Comparison of ENCODE assay signal across 11 cellular contexts in genomic region chr18:80023173-80023572, GRCh38. TPM values are rescaled to one million over a fixed set of nuclear protein-coding genes. Genes with fewer than 3 reads are reported as not detected.
DNase-seq lines count a peak whose midpoint lies in the region; ATAC-seq and TF ChIP-seq lines count a peak whose summit lies in the region.
"Had no signal": no experiment of that assay in that cellular context is flagged by ENCODE, and none has a peak within 500 bp of the region (broad histone marks: within the 10 kb centered on the region; RNA-seq: fewer than 3 reads in every experiment).

No MANE protein-coding gene starts in this region.

- H3K36me3 Mint-ChIP-seq in activated CD8-positive, alpha-beta memory T cell treated with anti-CD3 and anti-CD28 coated beads, Interleukin-2, amount 10 ng/mL, durations not matched to agents 7 days and 5 days, result peaks cover 10% of the 10 kb centered on the region

- H3K36me3 ChIP-seq in BE2C, result no peaks in the 10 kb centered on the region
- H3K36me3 ChIP-seq in Panc1 (ENCODE audit: control insufficient read depth, insufficient read depth, low read length), result no peaks in the 10 kb centered on the region
- H3K36me3 ChIP-seq in colonic mucosa, result no peaks in the 10 kb centered on the region

- no peak for ATAC-seq in Panc1
- no peak for ATAC-seq in activated CD8-positive, alpha-beta memory T cell treated with anti-CD3 and anti-CD28 coated beads, Interleukin-2, amount 10 ng/mL, durations not matched to agents 7 days and 5 days
- ATAC-seq: natural killer cell had no signal

- no peak overlapping the region for H3K27ac Mint-ChIP-seq in activated CD8-positive, alpha-beta memory T cell treated with anti-CD3 and anti-CD28 coated beads, Interleukin-2, amount 10 ng/mL, durations not matched to agents 7 days and 5 days
- H3K27ac Mint-ChIP-seq: natural killer cell had no signal

- no peak overlapping the region for H3K9ac ChIP-seq in colonic mucosa (ENCODE audit: low read depth in 2 of 2, low read length in 2 of 2)

- in situ Hi-C loops in Panc1 (cut with HindIII; ENCODE audit: low pct_unique_long_range_greater_than_20kb, low sequenced_read_pairs), result no loop called here

- H3K4me3 Mint-ChIP-seq in activated CD8-positive, alpha-beta memory T cell treated with anti-CD3 and anti-CD28 coated beads, Interleukin-2, amount 10 ng/mL, durations not matched to agents 7 days and 5 days, result no peak overlapping the region
- H3K4me3 Mint-ChIP-seq: natural killer cell had no signal

- H3K9me3 Mint-ChIP-seq in activated CD8-positive, alpha-beta memory T cell treated with anti-CD3 and anti-CD28 coated beads, Interleukin-2, amount 10 ng/mL, durations not matched to agents 7 days and 5 days (ENCODE audit: low read depth), result peaks cover 32% of the 10 kb centered on the region

- peak; percentile 47 for TF ChIP-seq CTCF in BE2C (IDR thresholded peaks at IDR 0.05; ENCODE audit: low read depth, low read length)
- peak; percentile 29 for TF ChIP-seq CTCF in GM12865 (IDR thresholded peaks at IDR 0.05; ENCODE audit: insufficient read depth, low read depth, low read length, missing control alignments)
- TF ChIP-seq CTCF in Panc1 (IDR thresholded peaks at IDR 0.05), result peak; percentile 77
- TF ChIP-seq CTCF in fibroblast of pulmonary artery (IDR thresholded peaks at IDR 0.05; ENCODE audit: low read length, missing control alignments), result peak; percentile 32
- no peak for TF ChIP-seq CTCF in colonic mucosa (IDR thresholded peaks at IDR 0.05)

- H3K9me3 ChIP-seq in BE2C, result no peaks in the 10 kb centered on the region; the same call in 1 of the 2 replicates
- H3K9me3 ChIP-seq in Panc1 (ENCODE audit: control insufficient read depth, insufficient read depth, low read depth, low read length), result peaks cover 41% of the 10 kb centered on the region
- no peaks in the 10 kb centered on the region for H3K9me3 ChIP-seq in colonic mucosa

- H3K4me3 ChIP-seq in BE2C (ENCODE audit: low read depth, low read length) (no peak overlapping the region), GM12865 (ENCODE audit: low read depth, low read length) (no peak overlapping the region), Panc1 (ENCODE audit: low read depth in 2 of 2, low read length in 2 of 2) (no peak overlapping the region), fibroblast of pulmonary artery (replicated peaks; ENCODE audit: low read depth, low read length) (no peak overlapping the region), colonic mucosa (no peak overlapping the region)

- H3K4me1 ChIP-seq in BE2C (no peaks in the 10 kb centered on the region), Panc1 (ENCODE audit: control insufficient read depth, insufficient read depth, low read length) (no peaks in the 10 kb centered on the region), colonic mucosa (no peaks in the 10 kb centered on the region)

- CTCF ChIA-PET in Panc1 (lab: Charles Lee), result no interaction called here
- CTCF ChIA-PET in activated CD8-positive, alpha-beta memory T cell treated with anti-CD3 and anti-CD28 coated beads, Interleukin-2, amount 10 ng/mL, durations not matched to agents 7 days and 5 days (lab: Charles Lee), result interaction anchor here (0.9 to 1.8 kb wide), 2 partner anchors 9 to 34 kb away, joined by 3 to 6 read pairs; no protein-coding TSS in a partner anchor

- H3K4me1 Mint-ChIP-seq in activated CD8-positive, alpha-beta memory T cell treated with anti-CD3 and anti-CD28 coated beads, Interleukin-2, amount 10 ng/mL, durations not matched to agents 7 days and 5 days, result no peaks in the 10 kb centered on the region
- H3K4me1 Mint-ChIP-seq: natural killer cell had no signal

- POLR2A ChIA-PET in Panc1 (lab: Charles Lee), result no interaction called here

- H3K27me3 Mint-ChIP-seq in activated CD8-positive, alpha-beta memory T cell treated with anti-CD3 and anti-CD28 coated beads, Interleukin-2, amount 10 ng/mL, durations not matched to agents 7 days and 5 days, result peaks cover under 1% of the 10 kb centered on the region

- intact Hi-C loops in Panc1 (cut with micrococcal nuclease; ENCODE audit: unreplicated experiment) (no loop called here), colonic mucosa (cut with DNase I) (loop anchor here (10.0 kb wide), 1 partner anchor 62 kb away; no protein-coding TSS in a partner anchor)

- no peak overlapping the region for H3K27ac ChIP-seq in Panc1 (ENCODE audit: low read length)
- no peak overlapping the region for H3K27ac ChIP-seq in colonic mucosa

- BruUV-seq in Panc1 (replicated peaks; lab: Mats Ljungman, UMichigan), result no TSS peak

- H3K27me3 ChIP-seq in BE2C (no peaks in the 10 kb centered on the region), Panc1 (ENCODE audit: control insufficient read depth, insufficient read depth, low read length) (no peaks in the 10 kb centered on the region), colonic mucosa (no peaks in the 10 kb centered on the region)

- no peak for DNase-seq in BE2C
- DNase-seq in GM12865 (ENCODE audit: low read depth), result no peak
- no peak for DNase-seq in Panc1 (ENCODE audit: low read depth, low spot score)
- peak; percentile 6 for DNase-seq in fibroblast of pulmonary artery (ENCODE audit: low read depth)
- no peak for DNase-seq in COLO829 (ENCODE audit: low spot score)
- DNase-seq in colonic mucosa, result no peak
- no peak for DNase-seq in activated CD8-positive, alpha-beta memory T cell treated with anti-CD3 and anti-CD28 coated beads, Interleukin-2, amount 10 ng/mL, durations not matched to agents 7 days and 5 days
- no peak for DNase-seq in mucosa of gallbladder (ENCODE audit: low spot score)
- DNase-seq: head of caudate nucleus, natural killer cell, NCI-H446 treated with DMSO at 0.1 percent for 48 hours had no signal

RNA-seq across cellular contexts. Expression of gene RBFA, which starts 11.1 kb away (rescaled TPM):
- 13.2 TPM for polyA plus RNA-seq in BE2C (2012; ENCODE audit: insufficient read depth, insufficient read length, low read depth)
- total RNA-seq in Panc1 (2021; ENCODE audit: unreplicated experiment) (83.1 TPM), colonic mucosa (10 to 100 TPM; 16.3 to 18.4 TPM), mucosa of gallbladder (17.7 TPM)
- 59.9 TPM for polyA plus RNA-seq in Panc1 (2012; ENCODE audit: insufficient read length)
- total RNA-seq in activated CD8-positive, alpha-beta memory T cell treated with anti-CD3 and anti-CD28 coated beads, Interleukin-2, amount 10 ng/mL, durations not matched to agents 7 days and 5 days, result 10 to 100 TPM; 24.2 to 28.6 TPM

RNA-seq across cellular contexts. Expression of gene TXNL4A, which starts 34.8 kb away (rescaled TPM):
- 177 TPM for polyA plus RNA-seq in BE2C (2012; ENCODE audit: insufficient read depth, insufficient read length, low read depth)
- 416 TPM for total RNA-seq in Panc1 (2021; ENCODE audit: unreplicated experiment)
- 387 TPM for polyA plus RNA-seq in Panc1 (2012; ENCODE audit: insufficient read length)
- 100 to 1,000 TPM; 101 to 138 TPM for total RNA-seq in colonic mucosa
- 100 to 1,000 TPM; 140 to 151 TPM for total RNA-seq in activated CD8-positive, alpha-beta memory T cell treated with anti-CD3 and anti-CD28 coated beads, Interleukin-2, amount 10 ng/mL, durations not matched to agents 7 days and 5 days
- 76.7 TPM for total RNA-seq in mucosa of gallbladder

RNA-seq across cellular contexts. Expression of gene HSBP1L1, which starts 58.7 kb away (rescaled TPM):
- 12.1 TPM for polyA plus RNA-seq in BE2C (2012; ENCODE audit: insufficient read depth, insufficient read length, low read depth)
- 45.4 TPM for total RNA-seq in Panc1 (2021; ENCODE audit: unreplicated experiment)
- polyA plus RNA-seq in Panc1 (2012; ENCODE audit: insufficient read length), result 36.4 TPM
- total RNA-seq in colonic mucosa, result 10 to 100 TPM; 51.8 to 59.6 TPM
- total RNA-seq in activated CD8-positive, alpha-beta memory T cell treated with anti-CD3 and anti-CD28 coated beads, Interleukin-2, amount 10 ng/mL, durations not matched to agents 7 days and 5 days, result 1 to 10 TPM; 1.1 to 5.0 TPM
- total RNA-seq in mucosa of gallbladder, result 21.4 TPM
